ENCODE assay signal across 8 cellular contexts in the genomic region with DNA sequence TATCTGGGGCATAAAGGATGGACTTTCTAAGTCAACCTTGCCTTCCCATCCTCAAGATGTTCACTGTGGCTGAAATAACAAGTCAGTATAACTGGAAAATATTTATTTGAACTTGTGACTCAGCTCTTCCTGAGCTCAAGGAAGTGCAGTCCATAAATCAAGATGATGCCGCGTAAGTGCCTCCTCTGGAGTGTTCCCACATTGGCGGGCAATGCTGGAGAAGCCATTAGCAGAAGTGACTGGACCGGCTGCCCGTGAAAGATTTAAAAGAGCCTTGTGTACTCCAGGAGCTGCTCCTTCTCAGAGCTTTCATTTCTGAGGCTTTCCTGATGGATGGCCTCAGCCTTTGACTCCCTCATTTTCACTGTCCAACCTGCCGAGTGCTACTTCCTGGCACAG. TPM values are rescaled to one million over a fixed set of nuclear protein-coding genes. Genes with fewer than 3 reads are reported as not detected.
A peak's percentile ranks its signal among the peaks of the same experiment; 100 is the strongest.
DNase-seq lines count a peak whose midpoint lies in the region; ATAC-seq and TF ChIP-seq lines count a peak whose summit lies in the region.
"Had no signal": no experiment of that assay in that cellular context is flagged by ENCODE, and none has a peak within 500 bp of the region (broad histone marks: within the 10 kb centered on the region; RNA-seq: fewer than 3 reads in every experiment).

No MANE protein-coding gene starts in this region.

- TF ChIP-seq CTCF in PC-3 (conservative IDR thresholded peaks at IDR 0.05; ENCODE audit: low read depth, low read length): no peak

- peak overlapping the region; percentile 77 for H3K4me2 ChIP-seq in PC-3 (ENCODE audit: low read length)

- no peaks in the 10 kb centered on the region for H3K9me3 ChIP-seq in PC-3 (ENCODE audit: low read length)

- DNase-seq in HEK293T (ENCODE audit: extremely low spot score): peak; percentile 58
- peak; percentile 80 for DNase-seq in PC-3
- peak; percentile 82 for DNase-seq in glomerular endothelial cell (ENCODE audit: extremely low read depth, low read depth, low spot score)
- DNase-seq in stromal cell of bone marrow (ENCODE audit: low read depth): peak; percentile 75
- DNase-seq in NK-92 treated with Interleukin-12 subunit alpha and Interleukin-12 subunit beta, amount 100 ng/mL, for 24 hours (lab: John Stamatoyannopoulos, UW): no peak
- DNase-seq: activated CD4-positive, alpha-beta T cell treated with anti-CD3 and anti-CD28 coated beads, Interleukin-2, amount 50 U/mL, for 1 hour had no signal

- H2AFZ ChIP-seq in PC-3 (ENCODE audit: low read length): peak overlapping the region; percentile 93

- no peaks in the 10 kb centered on the region for H4K20me1 ChIP-seq in PC-3 (ENCODE audit: low read length)

- H3K9me2 ChIP-seq in PC-3 (replicated peaks; ENCODE audit: low read length): no peaks in the 10 kb centered on the region

- H3K4me1 ChIP-seq in PC-3 (ENCODE audit: insufficient read depth, low read length): peaks cover 13% of the 10 kb centered on the region

- H3K9ac ChIP-seq in PC-3 (ENCODE audit: low read length): peak overlapping the region; percentile 44

- CTCF ChIA-PET in HEK293T (lab: Yijun Ruan, JAX) (interaction anchor here (0.9 to 1.2 kb wide), 2 partner anchors 16 to 80 kb away, joined by 4 to 5 read pairs; no protein-coding TSS in a partner anchor), PC-3 (lab: Charles Lee) (no interaction called here)

- H3F3A ChIP-seq in PC-3 (ENCODE audit: low read length, unreplicated experiment): no peaks in the 10 kb centered on the region

- peak; percentile 97 for ATAC-seq in PC-3
- no peak for ATAC-seq in GM21381 (IDR thresholded peaks at IDR 0.05; ENCODE audit: unreplicated experiment)
- no peak for ATAC-seq in HG02885 (IDR thresholded peaks at IDR 0.05; ENCODE audit: poor library complexity, unreplicated experiment)

- H3K36me3 ChIP-seq in PC-3 (ENCODE audit: low read depth, low read length): no peaks in the 10 kb centered on the region

- BruUV-seq in PC-3 (replicated peaks; lab: Mats Ljungman, UMichigan): no TSS peak

- H3K4me3 ChIP-seq in PC-3 (ENCODE audit: low read length): peak overlapping the region; percentile 42

- no peaks in the 10 kb centered on the region for H3K79me2 ChIP-seq in PC-3 (ENCODE audit: low read length)

- intact Hi-C loops in PC-3 (cut with micrococcal nuclease): no loop called here

- POLR2A ChIA-PET in HEK293T (lab: Yijun Ruan, JAX) (interaction anchor here (1.3 to 1.5 kb wide), 2 partner anchors 17 to 114 kb away, joined by 3 to 4 read pairs; a partner anchor contains a TSS), PC-3 (lab: Charles Lee; ENCODE audit: unreplicated experiment) (interaction anchor here (0.7 kb wide), 1 partner anchor 661 kb away, joined by 3 read pairs; no protein-coding TSS in a partner anchor)

- H3K27me3 ChIP-seq in PC-3 (ENCODE audit: low read length): no peaks in the 10 kb centered on the region

- peak overlapping the region; percentile 60 for H3K27ac ChIP-seq in PC-3 (ENCODE audit: low read length)

TF ChIP-seq in HEK293T, 16 proteins besides CTCF, POLR2A, EP300 and RAD21:
- TF ChIP-seq SUZ12 (IDR thresholded peaks at IDR 0.05) (no peak), L3MBTL2 (conservative IDR thresholded peaks at IDR 0.05) (no peak), ZNF384 (IDR thresholded peaks at IDR 0.05) (no peak), SP1 (IDR thresholded peaks at IDR 0.05) (no peak), FOXM1 (IDR thresholded peaks at IDR 0.05; ENCODE audit: borderline replicate concordance) (no peak), ELF4 (IDR thresholded peaks at IDR 0.05) (no peak)
- TF ChIP-seq, protein P1, sequence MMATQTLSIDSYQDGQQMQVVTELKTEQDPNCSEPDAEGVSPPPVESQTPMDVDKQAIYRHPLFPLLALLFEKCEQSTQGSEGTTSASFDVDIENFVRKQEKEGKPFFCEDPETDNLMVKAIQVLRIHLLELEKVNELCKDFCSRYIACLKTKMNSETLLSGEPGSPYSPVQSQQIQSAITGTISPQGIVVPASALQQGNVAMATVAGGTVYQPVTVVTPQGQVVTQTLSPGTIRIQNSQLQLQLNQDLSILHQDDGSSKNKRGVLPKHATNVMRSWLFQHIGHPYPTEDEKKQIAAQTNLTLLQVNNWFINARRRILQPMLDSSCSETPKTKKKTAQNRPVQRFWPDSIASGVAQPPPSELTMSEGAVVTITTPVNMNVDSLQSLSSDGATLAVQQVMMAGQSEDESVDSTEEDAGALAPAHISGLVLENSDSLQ (IDR thresholded peaks at IDR 0.05): peak; percentile 85

RNA-seq across cellular contexts. Expression of a gene that starts 17.4 kb away (rescaled TPM):
- total RNA-seq in PC-3 (2014; rRNA removed): not detected in 2 replicates
- total RNA-seq in glomerular endothelial cell: 2.9 and 5.1 TPM in 2 replicates
